ENCODE assay signal across 14 cellular contexts in the genomic region with DNA sequence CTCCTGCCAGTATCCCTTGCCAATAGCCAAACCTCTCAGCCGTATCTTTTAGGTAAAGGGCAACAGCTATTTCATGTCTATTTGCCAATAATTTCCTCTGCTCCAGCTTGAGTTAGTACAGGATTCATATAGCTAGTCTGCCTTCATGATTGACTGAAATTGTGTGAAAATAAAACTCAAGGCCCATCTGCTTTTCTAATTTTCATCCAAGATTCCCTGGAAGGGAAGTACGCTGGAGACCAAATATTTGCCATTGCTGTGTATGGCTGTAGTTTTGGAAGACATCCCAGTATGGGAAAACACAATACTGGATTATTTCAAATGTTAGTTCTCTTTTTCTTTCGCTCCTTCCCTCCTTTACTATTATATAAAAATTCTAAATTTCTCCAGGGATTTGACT.
DNase-seq lines count a peak whose midpoint lies in the region; ATAC-seq and TF ChIP-seq lines count a peak whose summit lies in the region.
"Had no signal": no experiment of that assay in that cellular context is flagged by ENCODE, and none has a peak within 500 bp of the region (broad histone marks: within the 10 kb centered on the region; RNA-seq: fewer than 3 reads in every experiment).

No MANE protein-coding gene starts in this region.

- intact Hi-C loops in body of pancreas (cut with DNase I): no loop called here
- intact Hi-C loops in CD4-positive, alpha-beta T cell (cut with DNase I, micrococcal nuclease): no loop called here

- H3K4me3 ChIP-seq in body of pancreas: no peak overlapping the region
- no peak overlapping the region for H3K4me3 ChIP-seq in GM23248
- H3K4me3 ChIP-seq: BLaER1 treated with 17β-estradiol and CSF1 and Interleukin-3, amounts not matched to agents 10 nM and 100 nM had no signal

- H3K36me3 ChIP-seq in body of pancreas (replicated peaks in 1 of 2; ENCODE audit: insufficient read depth in 1 of 2, low read depth in 2 of 2) (no peaks in the 10 kb centered on the region), GM23248 (ENCODE audit: low read depth) (no peaks in the 10 kb centered on the region)
- H3K36me3 ChIP-seq: BLaER1 treated with 17β-estradiol and CSF1 and Interleukin-3, amounts not matched to agents 10 nM and 100 nM had no signal

- no peaks in the 10 kb centered on the region for H4K20me1 ChIP-seq in GM23248 (ENCODE audit: insufficient read depth)
- H4K20me1 ChIP-seq: BLaER1 treated with 17β-estradiol and CSF1 and Interleukin-3, amounts not matched to agents 10 nM and 100 nM had no signal

- H3K36me3 Mint-ChIP-seq in CD4-positive, alpha-beta T cell (ENCODE audit: low read depth): no peaks in the 10 kb centered on the region
- H3K36me3 Mint-ChIP-seq: CD4-positive, CD25-positive, alpha-beta regulatory T cell had no signal

- peaks cover 2% of the 10 kb centered on the region for H3K9me3 Mint-ChIP-seq in CD4-positive, alpha-beta T cell
- H3K9me3 Mint-ChIP-seq: H9 had no signal

- H3K9me3 ChIP-seq in body of pancreas (no peaks in the 10 kb centered on the region), GM23248 (ENCODE audit: low read depth) (no peaks in the 10 kb centered on the region)
- no peaks in the 10 kb centered on the region for H3K9me3 ChIP-seq in CD4-positive, alpha-beta T cell (ENCODE audit: control insufficient read depth, low read length)
- H3K9me3 ChIP-seq: BLaER1 treated with 17β-estradiol and CSF1 and Interleukin-3, amounts not matched to agents 10 nM and 100 nM had no signal

- H3K4me3 Mint-ChIP-seq in CD4-positive, alpha-beta T cell: no peak overlapping the region
- H3K4me3 Mint-ChIP-seq: CD4-positive, CD25-positive, alpha-beta regulatory T cell; H9 had no signal

- no peak overlapping the region for H3K4me2 ChIP-seq in GM23248 (ENCODE audit: unreplicated experiment)
- H3K4me2 ChIP-seq: BLaER1 treated with 17β-estradiol and CSF1 and Interleukin-3, amounts not matched to agents 10 nM and 100 nM had no signal

- H3K27ac Mint-ChIP-seq in CD4-positive, alpha-beta T cell: no peak overlapping the region
- H3K27ac Mint-ChIP-seq: CD4-positive, CD25-positive, alpha-beta regulatory T cell; H9 had no signal

- no peak overlapping the region for H3K9ac ChIP-seq in GM23248
- H3K9ac ChIP-seq: BLaER1 treated with 17β-estradiol and CSF1 and Interleukin-3, amounts not matched to agents 10 nM and 100 nM had no signal

- TF ChIP-seq POLR2A in body of pancreas (IDR thresholded peaks at IDR 0.05): no peak

- H3K4me1 Mint-ChIP-seq in CD4-positive, alpha-beta T cell (ENCODE audit: low read depth): no peaks in the 10 kb centered on the region
- H3K4me1 Mint-ChIP-seq: CD4-positive, CD25-positive, alpha-beta regulatory T cell had no signal

- in situ Hi-C loops in GM23248 (cut with MboI): no loop called here

- WGBS in body of pancreas, 2 donors: 36 to 37% methylated on average over 3 of the region's 3 CpGs
- WGBS in GM23248 (ENCODE audit: low coverage in 1 of 2, low lambda C conversion rate in 2 of 2, missing lambda C conversion rate in 2 of 2), 2 experiments: 10 to 14% methylated on average over 3 of the region's 3 CpGs

- DNase-seq in NCI-H2029 (lab: John Stamatoyannopoulos, UW) (peak; percentile 1), NCI-H2029 treated with DMSO at 0.1 percent for 48 hours (lab: John Stamatoyannopoulos, UW) (no peak), NCI-H446 treated with DMSO at 0.1 percent for 48 hours (lab: John Stamatoyannopoulos, UW) (peak; percentile 98), body of pancreas (peak in 3 of 4 donors; percentile 14 to 21 (median 15)), GM23248 (no peak), T1000 (lab: John Stamatoyannopoulos, UW) (no peak)
- no peak for DNase-seq in CD4-positive, alpha-beta T cell
- DNase-seq: ACHN; CD4-positive, CD25-positive, alpha-beta regulatory T cell; GOT3; H9; IMR-90; KG1 had no signal

- H2AFZ ChIP-seq in GM23248: no peak overlapping the region

- POLR2A ChIA-PET in CD4-positive, alpha-beta T cell (lab: Charles Lee): no interaction called here

- no peaks in the 10 kb centered on the region for H3F3A ChIP-seq in GM23248 (ENCODE audit: insufficient read depth)

- H3K9me2 ChIP-seq in GM23248 (ENCODE audit: insufficient read depth): no peaks in the 10 kb centered on the region

- H3K4me1 ChIP-seq in body of pancreas: peaks cover 13% of the 10 kb centered on the region
- no peaks in the 10 kb centered on the region for H3K4me1 ChIP-seq in GM23248 (ENCODE audit: insufficient read depth)
- H3K4me1 ChIP-seq: BLaER1 treated with 17β-estradiol and CSF1 and Interleukin-3, amounts not matched to agents 10 nM and 100 nM had no signal

- H3K27ac ChIP-seq in body of pancreas: peak overlapping the region in 1 of 4 donors; percentile 45
- H3K27ac ChIP-seq in CD4-positive, alpha-beta T cell (ENCODE audit: low read depth, low read length): no peak overlapping the region
- H3K27ac ChIP-seq in GM23248: no peak overlapping the region
- H3K27ac ChIP-seq: BLaER1 treated with 17β-estradiol and CSF1 and Interleukin-3, amounts not matched to agents 10 nM and 100 nM had no signal

- H3K27me3 ChIP-seq in body of pancreas (no peaks in the 10 kb centered on the region), GM23248 (replicated peaks; ENCODE audit: insufficient read depth) (no peaks in the 10 kb centered on the region)
- H3K27me3 ChIP-seq in CD4-positive, alpha-beta T cell (ENCODE audit: control insufficient read depth, insufficient read depth, low read length): no peaks in the 10 kb centered on the region
- H3K27me3 ChIP-seq: BLaER1 treated with 17β-estradiol and CSF1 and Interleukin-3, amounts not matched to agents 10 nM and 100 nM had no signal

- CTCF ChIA-PET in CD4-positive, alpha-beta T cell (lab: Charles Lee): no interaction called here

- no peak for TF ChIP-seq CTCF in body of pancreas (IDR thresholded peaks at IDR 0.05)
- TF ChIP-seq CTCF in CD4-positive, alpha-beta T cell (IDR thresholded peaks at IDR 0.05): no peak

- H3K79me2 ChIP-seq in GM23248 (ENCODE audit: insufficient read depth): no peaks in the 10 kb centered on the region

- ATAC-seq in body of pancreas: peak; percentile 67
- no peak for ATAC-seq in CD4-positive, alpha-beta T cell (ENCODE audit: poor library complexity)

- H3K27me3 Mint-ChIP-seq in CD4-positive, alpha-beta T cell: no peaks in the 10 kb centered on the region
- H3K27me3 Mint-ChIP-seq: CD4-positive, CD25-positive, alpha-beta regulatory T cell had no signal

Comparison
In these comparisons a context has a peak if more than half of its experiments do, and no peak if none do; other contexts are left out.
1. DNase-seq: peak in NCI-H2029 (single experiment), NCI-H446 treated with DMSO at 0.1 percent for 48 hours (single experiment) and body of pancreas (3 of 4); none in NCI-H2029 treated with DMSO at 0.1 percent for 48 hours (single experiment), CD4-positive, alpha-beta T cell (0 of 10), GM23248 (single experiment) and T1000 (single experiment).